16 cellular contexts compared by ENCODE assay signal in genomic region chr11:13701506-13701905, GRCh38. TPM values are rescaled to one million over a fixed set of nuclear protein-coding genes. Genes with fewer than 3 reads are reported as not detected.
A peak's percentile ranks its signal among the peaks of the same experiment; 100 is the strongest.
DNase-seq lines count a peak whose midpoint lies in the region; ATAC-seq and TF ChIP-seq lines count a peak whose summit lies in the region.
"Had no signal": no experiment of that assay in that cellular context is flagged by ENCODE, and none has a peak within 500 bp of the region (broad histone marks: within the 10 kb centered on the region; RNA-seq: fewer than 3 reads in every experiment).

No MANE protein-coding gene starts in this region.

- TF ChIP-seq CTCF in 22Rv1 (IDR thresholded peaks at IDR 0.05) (peak; percentile 21), DND-41 (IDR thresholded peaks at IDR 0.05; ENCODE audit: borderline replicate concordance, extremely low read depth, low read length, poor library complexity, severe bottlenecking) (peak; percentile 20), Loucy (conservative IDR thresholded peaks at IDR 0.05; ENCODE audit: low read length) (peak; percentile 46), endodermal cell (conservative IDR thresholded peaks at IDR 0.05) (peak; percentile 51)

- H3K27ac ChIP-seq in 22Rv1 (no peak overlapping the region), DND-41 (ENCODE audit: low read length) (no peak overlapping the region), endodermal cell (ENCODE audit: low read depth, low read length) (no peak overlapping the region)
- H3K27ac ChIP-seq: GM23248 had no signal

- no peaks in the 10 kb centered on the region for H3K9me3 Mint-ChIP-seq in endodermal cell
- H3K9me3 Mint-ChIP-seq in stimulated activated naive B cell treated with anti-CD40 and anti-IgM and Interleukin-4, amounts not matched to agents 10 μg/mL and 1 μg/mL and 100 μg/mL, for 72 hours, result no peaks in the 10 kb centered on the region
- H3K9me3 Mint-ChIP-seq: CD4-positive, alpha-beta T cell; IgD-negative memory B cell; T-helper 1 cell treated with Interleukin-12 subunit alpha and Interleukin-12 subunit beta and Interleukin-4 antibody, amounts not matched to agents 30 μg/mL and 1 μg/mL, for 36 hours had no signal

- ATAC-seq in DND-41 (ENCODE audit: insufficient read depth, low read depth), result no peak
- no peak for ATAC-seq in stimulated activated naive B cell treated with anti-CD40 and anti-IgM and Interleukin-4, amounts not matched to agents 10 μg/mL and 1 μg/mL and 100 μg/mL, for 72 hours (replicated peaks)

- H3K4me3 ChIP-seq in DND-41 (ENCODE audit: low read depth in 1 of 2, low read length in 2 of 2), result no peak overlapping the region
- H3K4me3 ChIP-seq in Loucy (ENCODE audit: low read length, poor library complexity, severe bottlenecking), result no peak overlapping the region
- H3K4me3 ChIP-seq in endodermal cell (ENCODE audit: low read length), result no peak overlapping the region
- H3K4me3 ChIP-seq: GM23248 had no signal

- 100% methylated on average over 1 of the region's 2 CpGs; no CpG with 5 or more reads in 1 of the 2 experiments for WGBS in endodermal cell (ENCODE audit: insufficient coverage in 1 of 2, insufficient read length in 1 of 2), 2 experiments

- no peaks in the 10 kb centered on the region for H3K79me2 ChIP-seq in DND-41 (ENCODE audit: insufficient read depth, low read length)
- peaks cover 5% of the 10 kb centered on the region; the same call in 1 of the 2 replicates for H3K79me2 ChIP-seq in Loucy (ENCODE audit: insufficient read depth, low read length)

- no peak overlapping the region for H3K27ac Mint-ChIP-seq in endodermal cell
- no peak overlapping the region for H3K27ac Mint-ChIP-seq in stimulated activated naive B cell treated with anti-CD40 and anti-IgM and Interleukin-4, amounts not matched to agents 10 μg/mL and 1 μg/mL and 100 μg/mL, for 72 hours
- H3K27ac Mint-ChIP-seq: CD4-positive, alpha-beta T cell; IgD-negative memory B cell; T-helper 1 cell treated with Interleukin-12 subunit alpha and Interleukin-12 subunit beta and Interleukin-4 antibody, amounts not matched to agents 30 μg/mL and 1 μg/mL, for 36 hours had no signal

- H3K27me3 ChIP-seq in DND-41 (ENCODE audit: insufficient read depth, low read length, poor library complexity) (peaks cover 6% of the 10 kb centered on the region), Loucy (ENCODE audit: insufficient read depth, low read length, poor library complexity, severe bottlenecking) (no peaks in the 10 kb centered on the region), endodermal cell (ENCODE audit: control insufficient read depth, insufficient read depth, low read length, poor library complexity, severe bottlenecking) (no peaks in the 10 kb centered on the region)

- no peak overlapping the region for H3K4me3 Mint-ChIP-seq in endodermal cell
- H3K4me3 Mint-ChIP-seq in stimulated activated naive B cell treated with anti-CD40 and anti-IgM and Interleukin-4, amounts not matched to agents 10 μg/mL and 1 μg/mL and 100 μg/mL, for 72 hours, result no peak overlapping the region
- H3K4me3 Mint-ChIP-seq: CD4-positive, alpha-beta T cell; IgD-negative memory B cell; T-helper 1 cell treated with Interleukin-12 subunit alpha and Interleukin-12 subunit beta and Interleukin-4 antibody, amounts not matched to agents 30 μg/mL and 1 μg/mL, for 36 hours had no signal

- H3K9me3 ChIP-seq in DND-41 (ENCODE audit: insufficient read depth, low read length, severe bottlenecking), result no peaks in the 10 kb centered on the region
- no peaks in the 10 kb centered on the region for H3K9me3 ChIP-seq in Loucy (ENCODE audit: insufficient read depth, low read depth, low read length)
- no peaks in the 10 kb centered on the region for H3K9me3 ChIP-seq in endodermal cell (ENCODE audit: control insufficient read depth, low read length)

- no peak for DNase-seq in DND-41
- DNase-seq in endodermal cell, result no peak
- DNase-seq in stimulated activated naive B cell treated with anti-CD40 and anti-IgM and Interleukin-4, amounts not matched to agents 10 μg/mL and 1 μg/mL and 100 μg/mL, for 72 hours, result no peak
- DNase-seq in RKO (ENCODE audit: low spot score), result no peak
- DNase-seq in NK-92 treated with Interleukin-12 subunit alpha and Interleukin-12 subunit beta, amount 100 ng/mL, for 24 hours (lab: John Stamatoyannopoulos, UW), result no peak
- DNase-seq: CD4-positive, alpha-beta T cell; GM23248; MV-4-11; NCI-H1417; NCI-H1930; NCI-H748 treated with DMSO at 0.1 percent for 48 hours; SHP77 treated with DMSO at 0.1 percent for 48 hours had no signal

- H3F3A ChIP-seq in Loucy (ENCODE audit: low read depth), result no peaks in the 10 kb centered on the region

- H3K4me1 ChIP-seq in DND-41 (ENCODE audit: insufficient read depth, low read length) (no peaks in the 10 kb centered on the region), Loucy (ENCODE audit: insufficient read depth, low read length, poor library complexity, severe bottlenecking) (no peaks in the 10 kb centered on the region), endodermal cell (ENCODE audit: control insufficient read depth, insufficient read depth, low read length) (peaks cover 9% of the 10 kb centered on the region)

- H2AFZ ChIP-seq in DND-41 (ENCODE audit: low read depth, low read length), result no peak overlapping the region
- H2AFZ ChIP-seq in Loucy (ENCODE audit: low read length), result no peak overlapping the region
- H2AFZ ChIP-seq: GM23248 had no signal

- no peaks in the 10 kb centered on the region for H3K27me3 Mint-ChIP-seq in endodermal cell (ENCODE audit: insufficient read depth)
- H3K27me3 Mint-ChIP-seq in stimulated activated naive B cell treated with anti-CD40 and anti-IgM and Interleukin-4, amounts not matched to agents 10 μg/mL and 1 μg/mL and 100 μg/mL, for 72 hours, result no peaks in the 10 kb centered on the region
- H3K27me3 Mint-ChIP-seq: CD4-positive, alpha-beta T cell; IgD-negative memory B cell had no signal

- H3K9ac ChIP-seq in DND-41 (ENCODE audit: low read depth, low read length), result no peak overlapping the region
- H3K9ac ChIP-seq in Loucy (ENCODE audit: low read depth, low read length, poor library complexity, severe bottlenecking), result no peak overlapping the region
- H3K9ac ChIP-seq in endodermal cell (ENCODE audit: extremely low read depth, low read length, poor library complexity, severe bottlenecking), result no peak overlapping the region
- H3K9ac ChIP-seq: GM23248 had no signal

- H3K36me3 ChIP-seq in DND-41 (ENCODE audit: insufficient read depth, low read length) (no peaks in the 10 kb centered on the region), Loucy (ENCODE audit: insufficient read depth, low read length) (peaks cover 71% of the 10 kb centered on the region), endodermal cell (ENCODE audit: control insufficient read depth, insufficient read depth, low read length) (peaks cover 55% of the 10 kb centered on the region)

- H3K4me1 Mint-ChIP-seq in endodermal cell, result peaks cover 32% of the 10 kb centered on the region
- peaks cover 0 to 2% of the 10 kb centered on the region in 2 donors for H3K4me1 Mint-ChIP-seq in stimulated activated naive B cell treated with anti-CD40 and anti-IgM and Interleukin-4, amounts not matched to agents 10 μg/mL and 1 μg/mL and 100 μg/mL, for 72 hours
- H3K4me1 Mint-ChIP-seq: IgD-negative memory B cell had no signal

- H3K4me2 ChIP-seq in DND-41 (ENCODE audit: insufficient read depth, low read length), result no peak overlapping the region
- no peak overlapping the region for H3K4me2 ChIP-seq in Loucy (ENCODE audit: low read depth, low read length, poor library complexity, severe bottlenecking)

- no peaks in the 10 kb centered on the region for H3K9me2 ChIP-seq in Loucy (replicated peaks; ENCODE audit: low read depth, low read length)

- peaks cover 47% of the 10 kb centered on the region for H3K36me3 Mint-ChIP-seq in endodermal cell (ENCODE audit: low read depth)
- H3K36me3 Mint-ChIP-seq in stimulated activated naive B cell treated with anti-CD40 and anti-IgM and Interleukin-4, amounts not matched to agents 10 μg/mL and 1 μg/mL and 100 μg/mL, for 72 hours, result peaks cover 32 to 44% of the 10 kb centered on the region in 2 donors

- no peaks in the 10 kb centered on the region for H4K20me1 ChIP-seq in DND-41 (ENCODE audit: insufficient read depth, low read length)
- H4K20me1 ChIP-seq in Loucy (ENCODE audit: insufficient read depth, low read length, poor library complexity, severe bottlenecking), result no peaks in the 10 kb centered on the region

RNA-seq across cellular contexts. Expression of gene FAR1, which starts 33.0 kb away (rescaled TPM):
- 10 to 100 TPM; 98.3 to 98.8 TPM for total RNA-seq in endodermal cell
- 45.4 TPM for polyA plus RNA-seq in endodermal cell (2013, experiment 1 of 2)
- polyA plus RNA-seq in endodermal cell (2013, experiment 2 of 2), result 51.6 TPM
